19 cellular contexts compared by ENCODE assay signal in genomic region chr15:75161788-75162414, GRCh38. TPM values are rescaled to one million over a fixed set of nuclear protein-coding genes. Genes with fewer than 3 reads are reported as not detected.
DNase-seq lines count a peak whose midpoint lies in the region; ATAC-seq and TF ChIP-seq lines count a peak whose summit lies in the region.
"Had no signal": no experiment of that assay in that cellular context is flagged by ENCODE, and none has a peak within 500 bp of the region (broad histone marks: within the 10 kb centered on the region; RNA-seq: fewer than 3 reads in every experiment).

No MANE protein-coding gene starts in this region.

- peak; percentile 43 for DNase-seq in left ventricle myocardium inferior
- DNase-seq in Right ventricle myocardium inferior (ENCODE audit: missing footprints): no peak
- DNase-seq in adrenal gland: peak in 6 of 7 donors; percentile 43 to 80 (median 57)
- DNase-seq in iris pigment epithelial cell (ENCODE audit: low read depth): peak; percentile 44
- DNase-seq in activated T-cell treated with anti-CD3 and anti-CD28 coated beads, Interleukin-2, amount 50 U/mL, for 4 hours: no peak
- DNase-seq: activated CD4-positive, alpha-beta T cell treated with anti-CD3 and anti-CD28 coated beads, Interleukin-2, amount 50 U/mL, for 4 hours; effector CD4-positive, alpha-beta T cell; NCI-H187 treated with DMSO at 0.1 percent for 48 hours; NCI-H526 treated with DMSO at 0.1 percent for 48 hours; stimulated activated CD4-positive, alpha-beta T cell treated with anti-CD3 and anti-CD28 coated beads, Interleukin-2, amount 100 ng/mL, for 24 hours; uterus had no signal

- intact Hi-C loops in left ventricle myocardium inferior (cut with micrococcal nuclease) (no loop called here), Right ventricle myocardium inferior (cut with DNase I) (no loop called here), adrenal gland (cut with DNase I) (no loop called here)

- WGBS in adrenal gland, 4 donors: 60 to 72% (median 66%) methylated on average over 5 of the region's 5 CpGs

- no peaks in the 10 kb centered on the region for H3K4me1 ChIP-seq in left ventricle myocardium inferior
- no peaks in the 10 kb centered on the region for H3K4me1 ChIP-seq in adrenal gland (replicated peaks in 1 of 2)
- H3K4me1 ChIP-seq: breast epithelium, uterus had no signal

- TF ChIP-seq CTCF in left ventricle myocardium inferior (IDR thresholded peaks at IDR 0.05; ENCODE audit: borderline replicate concordance): no peak
- TF ChIP-seq CTCF in adrenal gland (IDR thresholded peaks at IDR 0.05): no peak

- no peaks in the 10 kb centered on the region for H3K36me3 ChIP-seq in left ventricle myocardium inferior
- no peaks in the 10 kb centered on the region for H3K36me3 ChIP-seq in adrenal gland (replicated peaks in 1 of 2)
- H3K36me3 ChIP-seq: breast epithelium, neutrophil, uterus had no signal

- H3K27me3 Mint-ChIP-seq in activated T-cell treated with anti-CD3 and anti-CD28 coated beads, Interleukin-2, amount 50 U/mL, for 4 hours (ENCODE audit: low read depth): peaks cover 4% of the 10 kb centered on the region

- H3K4me1 Mint-ChIP-seq in activated T-cell treated with anti-CD3 and anti-CD28 coated beads, Interleukin-2, amount 50 U/mL, for 4 hours (ENCODE audit: low read depth): no peaks in the 10 kb centered on the region

- H3K27me3 ChIP-seq in left ventricle myocardium inferior (ENCODE audit: low read depth) (no peaks in the 10 kb centered on the region), adrenal gland (no peaks in the 10 kb centered on the region)
- H3K27me3 ChIP-seq: breast epithelium, neutrophil, uterus had no signal

- H3K4me3 Mint-ChIP-seq in activated T-cell treated with anti-CD3 and anti-CD28 coated beads, Interleukin-2, amount 50 U/mL, for 4 hours: no peak overlapping the region

- no peaks in the 10 kb centered on the region for H3K9me3 ChIP-seq in left ventricle myocardium inferior (replicated peaks)
- no peaks in the 10 kb centered on the region for H3K9me3 ChIP-seq in adrenal gland (replicated peaks in 1 of 3)
- H3K9me3 ChIP-seq: breast epithelium, neutrophil, uterus had no signal

- ATAC-seq in Right ventricle myocardium inferior: no peak
- no peak for ATAC-seq in GM19452 (IDR thresholded peaks at IDR 0.05; ENCODE audit: unreplicated experiment)
- ATAC-seq in activated T-cell treated with anti-CD3 and anti-CD28 coated beads, Interleukin-2, amount 50 U/mL, for 4 hours: no peak
- no peak for ATAC-seq in GM19455 (IDR thresholded peaks at IDR 0.05; ENCODE audit: unreplicated experiment)
- no peak for ATAC-seq in HG03139 (IDR thresholded peaks at IDR 0.05; ENCODE audit: unreplicated experiment)
- ATAC-seq: Panc1, sciatic nerve had no signal

- no peak overlapping the region for H3K4me3 ChIP-seq in left ventricle myocardium inferior
- H3K4me3 ChIP-seq in adrenal gland: no peak overlapping the region
- H3K4me3 ChIP-seq: breast epithelium, uterus had no signal

- no peaks in the 10 kb centered on the region for H3K36me3 Mint-ChIP-seq in activated T-cell treated with anti-CD3 and anti-CD28 coated beads, Interleukin-2, amount 50 U/mL, for 4 hours (ENCODE audit: insufficient read depth)
- H3K36me3 Mint-ChIP-seq: activated naive CD4-positive, alpha-beta T cell treated with anti-CD3 and anti-CD28 coated beads, Interleukin-2, amount 50 U/mL, for 72 hours had no signal

- no peaks in the 10 kb centered on the region for H3K9me3 Mint-ChIP-seq in activated T-cell treated with anti-CD3 and anti-CD28 coated beads, Interleukin-2, amount 50 U/mL, for 4 hours
- H3K9me3 Mint-ChIP-seq: activated naive CD4-positive, alpha-beta T cell treated with anti-CD3 and anti-CD28 coated beads, Interleukin-2, amount 50 U/mL, for 72 hours had no signal

- TF ChIP-seq POLR2A in adrenal gland (IDR thresholded peaks at IDR 0.05): no peak

- H3K27ac ChIP-seq in left ventricle myocardium inferior (replicated peaks) (no peak overlapping the region), adrenal gland (no peak overlapping the region)
- H3K27ac ChIP-seq: breast epithelium, uterus had no signal

RNA-seq across cellular contexts. Expression of gene C15orf39, which starts 39.8 kb away (rescaled TPM):
- total RNA-seq in left ventricle myocardium inferior (15.0 TPM), Right ventricle myocardium inferior (15.0 TPM), adrenal gland (10 to 100 TPM; 26.1 to 50.6 (median 32.7) TPM)
- 10 to 100 TPM in 2 of 3 donors, 1 to 10 TPM in 1; 5.6 to 14.2 (median 12.4) TPM for polyA plus RNA-seq in adrenal gland
- 10 to 100 TPM; 49.9 to 68.7 (median 62.0) TPM for total RNA-seq in activated T-cell treated with anti-CD3 and anti-CD28 coated beads, Interleukin-2, amount 50 U/mL, for 4 hours

Comparison
In these comparisons a context has a peak if more than half of its experiments do, and no peak if none do; other contexts are left out.
1. DNase-seq: peak in left ventricle myocardium inferior (single experiment), adrenal gland (6 of 7) and iris pigment epithelial cell (single experiment); none in Right ventricle myocardium inferior (single experiment) and activated T-cell treated with anti-CD3 and anti-CD28 coated beads, Interleukin-2, amount 50 U/mL, for 4 hours (single experiment).